In the genomic region with DNA sequence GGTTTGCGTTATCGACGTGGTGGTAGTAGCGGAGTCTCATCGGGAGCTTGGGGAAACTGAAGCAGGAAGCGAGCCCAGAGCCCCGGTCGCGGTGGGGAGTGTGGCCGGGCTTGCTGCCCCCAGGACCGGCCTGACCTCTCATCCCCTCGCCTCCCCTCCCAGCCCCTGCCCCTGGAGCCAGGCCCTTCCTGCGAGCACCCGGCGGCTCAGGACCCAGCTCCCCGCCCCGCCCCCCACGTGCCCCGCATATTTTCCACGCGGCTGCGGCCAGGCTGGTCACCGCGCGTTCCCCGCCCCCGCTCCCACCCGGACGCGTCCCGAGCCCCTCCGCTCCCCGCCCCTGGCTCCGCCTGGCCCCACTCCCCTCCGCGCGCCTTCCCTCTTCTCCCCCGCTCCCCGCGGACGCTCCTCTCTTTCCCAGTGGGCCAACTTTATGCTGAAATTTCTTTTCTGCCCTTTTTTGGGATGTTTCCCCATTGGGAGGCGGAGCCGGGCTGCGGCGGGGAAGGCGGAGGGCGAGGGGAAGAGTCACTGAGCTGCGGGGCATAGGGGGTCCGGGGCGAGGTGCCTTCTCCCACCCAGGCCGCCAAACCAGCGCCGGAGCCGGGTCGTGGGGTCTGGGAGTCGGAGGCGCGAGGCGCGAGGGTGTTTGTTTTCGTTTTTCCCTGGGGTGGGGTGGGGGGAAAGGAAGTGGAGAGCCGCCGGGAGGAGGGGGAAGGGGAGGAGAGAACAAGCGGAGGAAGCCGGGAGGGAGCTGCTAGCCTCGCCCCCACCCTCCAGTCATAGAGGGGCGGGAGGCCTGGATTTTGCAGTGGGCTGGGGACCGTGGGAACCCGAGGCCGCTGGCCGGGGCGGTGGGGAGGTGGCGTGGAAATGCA, we compare ENCODE assay signal across 1 cellular context.
TF ChIP-seq lines count a peak whose summit lies in the region.

No MANE protein-coding gene starts in this region.

TF ChIP-seq in endothelial cell of umbilical vein, 7 proteins besides CTCF, POLR2A, EP300 and RAD21:
- TF ChIP-seq GATA2 (IDR thresholded peaks at IDR 0.05; ENCODE audit: insufficient read depth, insufficient read length, low read depth, low read length) = no peak
